ENCODE assay signal across 1 cellular context in genomic region chr22:36349726-36350125, GRCh38.
TF ChIP-seq lines count a peak whose summit lies in the region.

No MANE protein-coding gene starts in this region.

TF ChIP-seq in WTC11, 78 proteins besides CTCF, POLR2A, EP300 and RAD21 (continued from another document):
- TF ChIP-seq STAT6 (CRISPR knock-in tag; conservative IDR thresholded peaks at IDR 0.05; ENCODE audit: low read depth), result no peak
- TF ChIP-seq ZNF232 (CRISPR knock-in tag; IDR thresholded peaks at IDR 0.05), result no peak
- no peak for TF ChIP-seq MLX (CRISPR knock-in tag; IDR thresholded peaks at IDR 0.05)
- no peak for TF ChIP-seq ZNF512 (CRISPR knock-in tag; IDR thresholded peaks at IDR 0.05; ENCODE audit: borderline replicate concordance)
- no peak for TF ChIP-seq ZNF416 (CRISPR knock-in tag; IDR thresholded peaks at IDR 0.05)
- no peak for TF ChIP-seq JUN (CRISPR knock-in tag; IDR thresholded peaks at IDR 0.05)
- no peak for TF ChIP-seq RELA (CRISPR knock-in tag; IDR thresholded peaks at IDR 0.05; ENCODE audit: borderline replicate concordance)
- no peak for TF ChIP-seq ATF2 (CRISPR knock-in tag; IDR thresholded peaks at IDR 0.05; ENCODE audit: borderline replicate concordance, low read depth)
- no peak for TF ChIP-seq ZBTB43 (CRISPR knock-in tag; IDR thresholded peaks at IDR 0.05)
- TF ChIP-seq ZNF671 (CRISPR knock-in tag; IDR thresholded peaks at IDR 0.05), result no peak
